ENCODE assay signal across 22 cellular contexts in genomic region chrX:45031830-45032229, GRCh38.
A peak's percentile ranks its signal among the peaks of the same experiment; 100 is the strongest.
DNase-seq lines count a peak whose midpoint lies in the region; ATAC-seq, FAIRE-seq and TF ChIP-seq lines count a peak whose summit lies in the region.
"Had no signal": no experiment of that assay in that cellular context is flagged by ENCODE, and none has a peak within 500 bp of the region (broad histone marks: within the 10 kb centered on the region; RNA-seq: fewer than 3 reads in every experiment).

No MANE protein-coding gene starts in this region.

- no peaks in the 10 kb centered on the region for H3K9me3 ChIP-seq in A549
- H3K9me3 ChIP-seq in HEK293 (ENCODE audit: control insufficient read depth, insufficient read depth, low read depth, low read length), result no peaks in the 10 kb centered on the region
- no peaks in the 10 kb centered on the region for H3K9me3 ChIP-seq in K562 (replicated peaks; ENCODE audit: control insufficient read depth, insufficient read depth, low read depth, low read length)
- H3K9me3 ChIP-seq: BE2C, Caco-2 had no signal

- WGBS in A549 (ENCODE audit: missing lambda C conversion rate), result 91% methylated on average over 3 of the region's 3 CpGs
- WGBS in K562 (ENCODE audit: insufficient coverage, low coverage, missing lambda C conversion rate), result 62% methylated on average over 3 of the region's 3 CpGs

- TF ChIP-seq RAD21 in A549 (conservative IDR thresholded peaks at IDR 0.05 in 1 of 2, IDR thresholded peaks at IDR 0.05 in 1 of 2) (no peak), K562 (CRISPR knock-in tag; conservative IDR thresholded peaks at IDR 0.05 in 1 of 2, IDR thresholded peaks at IDR 0.05 in 1 of 2) (no peak)

- H2AFZ ChIP-seq in K562 (ENCODE audit: low read depth, low read length), result no peak overlapping the region

- no peaks in the 10 kb centered on the region for H3K9me1 ChIP-seq in K562 (ENCODE audit: control insufficient read depth, insufficient read depth, low read length)

- H3K9ac ChIP-seq in K562 (ENCODE audit: insufficient read depth in 1 of 2, low read depth in 2 of 2, low read length in 2 of 2), result no peak overlapping the region

- peaks cover 5% of the 10 kb centered on the region for H3K9me3 Mint-ChIP-seq in type B pancreatic cell
- H3K9me3 Mint-ChIP-seq: CD4-positive, CD25-positive, alpha-beta regulatory T cell; IgD-negative memory B cell had no signal

- peak overlapping the region; percentile 31 for H3K27ac Mint-ChIP-seq in type B pancreatic cell
- H3K27ac Mint-ChIP-seq: H9, IgD-negative memory B cell had no signal

- intact Hi-C loops in K562 (cut with micrococcal nuclease), result no loop called here

- no peaks in the 10 kb centered on the region for H3K27me3 Mint-ChIP-seq in type B pancreatic cell
- H3K27me3 Mint-ChIP-seq: CD4-positive, CD25-positive, alpha-beta regulatory T cell; IgD-negative memory B cell had no signal

- no TSS peak for BruUV-seq in K562 (replicated peaks; lab: Mats Ljungman, UMichigan)

- no peak overlapping the region for H3K4me2 ChIP-seq in A549
- no peak overlapping the region for H3K4me2 ChIP-seq in K562 (ENCODE audit: insufficient read depth, low read length)

- TF ChIP-seq POLR2A in A549 (IDR thresholded peaks at IDR 0.05; ENCODE audit: low read length), result no peak
- TF ChIP-seq POLR2A in K562 (conservative IDR thresholded peaks at IDR 0.05), result no peak

- in situ Hi-C loops in K562 (cut with MboI), result no loop called here
- in situ Hi-C loops in GM13977 (cut with MboI; ENCODE audit: low pct_unique_long_range_greater_than_20kb, low sequenced_read_pairs, unreplicated experiment), result no loop called here

- POLR2A ChIA-PET in A549 (lab: Yijun Ruan, JAX), result no interaction called here
- POLR2A ChIA-PET in HEK293 (lab: Yijun Ruan, JAX), result no interaction called here
- POLR2A ChIA-PET in K562 (lab: Yijun Ruan, JAX), result no interaction called here

- H3K4me1 Mint-ChIP-seq in type B pancreatic cell (ENCODE audit: unreplicated experiment), result no peaks in the 10 kb centered on the region

- ATAC-seq in A549 (no peak), K562 (peak; percentile 50)
- ATAC-seq: HepG2 had no signal

- peaks cover 66% of the 10 kb centered on the region for H3K79me2 ChIP-seq in K562 (ENCODE audit: control insufficient read depth, insufficient read depth, low read length)

- peaks cover 8% of the 10 kb centered on the region for H3K36me3 Mint-ChIP-seq in type B pancreatic cell

- no peaks in the 10 kb centered on the region for H3K27me3 ChIP-seq in K562 (ENCODE audit: control insufficient read depth in 2 of 2, insufficient read depth in 2 of 2, low read length in 2 of 2)
- H3K27me3 ChIP-seq: BE2C had no signal

- no peak for TF ChIP-seq CTCF in A549 (IDR thresholded peaks at IDR 0.05)
- TF ChIP-seq CTCF in HEK293 (tag by site-specific recombination; IDR thresholded peaks at IDR 0.05), result no peak
- TF ChIP-seq CTCF in K562 (IDR thresholded peaks at IDR 0.05 in 2 of 3, conservative IDR thresholded peaks at IDR 0.05 in 1 of 3; ENCODE audit: insufficient read depth in 2 of 3, low read depth in 1 of 3, low read length in 3 of 3), result no peak
- no peak for TF ChIP-seq CTCF in type B pancreatic cell (conservative IDR thresholded peaks at IDR 0.05)
- no peak for TF ChIP-seq CTCF in GM13977 (IDR thresholded peaks at IDR 0.05; ENCODE audit: extremely low read depth, insufficient read depth, missing control alignments)

- H3K4me3 Mint-ChIP-seq in type B pancreatic cell, result no peak overlapping the region
- H3K4me3 Mint-ChIP-seq: CD4-positive, CD25-positive, alpha-beta regulatory T cell; H9; IgD-negative memory B cell had no signal

- no peak overlapping the region for H3K4me3 ChIP-seq in A549
- H3K4me3 ChIP-seq in HEK293 (ENCODE audit: low read depth, low read length), result no peak overlapping the region
- no peak overlapping the region for H3K4me3 ChIP-seq in K562

- DNase-seq in A549 (ENCODE audit: low read depth in 1 of 2, low spot score in 1 of 2) (no peak), K562 (ENCODE audit: extremely low read depth in 1 of 4, low spot score in 3 of 4) (no peak), type B pancreatic cell (ENCODE audit: extremely low spot score, unreplicated experiment) (no peak), GM13977 (ENCODE audit: low spot score) (no peak), NCI-H1092 treated with DMSO at 0.1 percent for 48 hours (lab: John Stamatoyannopoulos, UW) (no peak)
- DNase-seq: ACHN; BE2C; C1 segment of cervical spinal cord; Caco-2; CD4-positive, CD25-positive, alpha-beta regulatory T cell; DMS79 treated with DMSO at 0.1 percent for 48 hours; GF-D8; GOT3; H9; Kasumi-1; KG1 had no signal

- FAIRE-seq in A549 (lab: Jason Lieb, UNC), result peak; percentile 92
- no peak for FAIRE-seq in K562 (lab: Jason Lieb, UNC)
- FAIRE-seq: D721Med, GM19239, HepG2 had no signal

- H3K27ac ChIP-seq in A549 (no peak overlapping the region), HEK293 (ENCODE audit: extremely low read depth, low read depth, low read length) (no peak overlapping the region), K562 (ENCODE audit: extremely low read depth, low read depth, low read length) (no peak overlapping the region)
- H3K27ac ChIP-seq: HL-60 had no signal

- H3K4me1 ChIP-seq in A549 (no peaks in the 10 kb centered on the region), HEK293 (ENCODE audit: control insufficient read depth, insufficient read depth, low read length) (peaks cover 9% of the 10 kb centered on the region), K562 (replicated peaks in 1 of 2; ENCODE audit: control insufficient read depth in 2 of 2, insufficient read depth in 2 of 2, low read length in 2 of 2) (no peaks in the 10 kb centered on the region; a peak in 1 of 5 replicates)
- H3K4me1 ChIP-seq: BE2C, Caco-2 had no signal

- CTCF ChIA-PET in A549 (lab: Yijun Ruan, JAX), result no interaction called here
- CTCF ChIA-PET in HEK293 (lab: Yijun Ruan, JAX), result interaction anchor here (0.6 to 0.8 kb wide), 2 partner anchors 12 to 38 kb away, joined by 3 read pairs; no protein-coding TSS in a partner anchor
- CTCF ChIA-PET in K562 (lab: Yijun Ruan, JAX; ENCODE audit: low intra/inter-chr PET ratio), result no interaction called here

- 0 out of 3 replicates have a peak, but pooled peaks cover 0 to 4% of the 10 kb centered on the region in 2 experiments for H3K36me3 ChIP-seq in HEK293 (ENCODE audit: control insufficient read depth in 2 of 2, insufficient read depth in 1 of 2, low read length in 2 of 2)
- H3K36me3 ChIP-seq in K562 (ENCODE audit: control insufficient read depth, insufficient read depth, low read length), result no peaks in the 10 kb centered on the region
- H3K36me3 ChIP-seq: BE2C had no signal

- TF ChIP-seq EP300 in A549 (IDR thresholded peaks at IDR 0.05), result no peak
- no peak for TF ChIP-seq EP300 in K562 (IDR thresholded peaks at IDR 0.05; ENCODE audit: low read length)

- H4K20me1 ChIP-seq in K562 (replicated peaks; ENCODE audit: control insufficient read depth, insufficient read depth, low read length), result no peaks in the 10 kb centered on the region

TF ChIP-seq in A549, 52 proteins besides CTCF, POLR2A, EP300 and RAD21 (continues in another document):
- TF ChIP-seq NPAS2 (CRISPR knock-in tag; IDR thresholded peaks at IDR 0.05; ENCODE audit: borderline replicate concordance) (no peak), JUN (IDR thresholded peaks at IDR 0.05) (no peak), KDM1A (IDR thresholded peaks at IDR 0.05; ENCODE audit: low read depth) (no peak), RCOR1 (IDR thresholded peaks at IDR 0.05; ENCODE audit: low read depth, low read length) (no peak), JUNB (IDR thresholded peaks at IDR 0.05) (no peak), RNF2 (IDR thresholded peaks at IDR 0.05; ENCODE audit: borderline replicate concordance, low read depth) (no peak), CHD4 (IDR thresholded peaks at IDR 0.05; ENCODE audit: borderline replicate concordance) (no peak), EHMT2 (IDR thresholded peaks at IDR 0.05; ENCODE audit: low read depth) (no peak), HEYL (CRISPR knock-in tag; IDR thresholded peaks at IDR 0.05) (no peak), ZNF302 (CRISPR knock-in tag; IDR thresholded peaks at IDR 0.05) (no peak), KDM5A (IDR thresholded peaks at IDR 0.05) (no peak)

TF ChIP-seq in HEK293, 187 proteins besides CTCF, POLR2A, EP300 and RAD21 (continues in another document):
- TF ChIP-seq ZNF324 (tag by site-specific recombination; IDR thresholded peaks at IDR 0.05), result no peak
- TF ChIP-seq PRDM6 (tag by site-specific recombination; IDR thresholded peaks at IDR 0.05), result peak; percentile 93

TF ChIP-seq in K562, 482 proteins besides CTCF, POLR2A, EP300 and RAD21:
- no peak for TF ChIP-seq ZZZ3 (IDR thresholded peaks at IDR 0.05)
- no peak for TF ChIP-seq BACH1 (tag; IDR thresholded peaks at IDR 0.05)
